In the genomic region with DNA sequence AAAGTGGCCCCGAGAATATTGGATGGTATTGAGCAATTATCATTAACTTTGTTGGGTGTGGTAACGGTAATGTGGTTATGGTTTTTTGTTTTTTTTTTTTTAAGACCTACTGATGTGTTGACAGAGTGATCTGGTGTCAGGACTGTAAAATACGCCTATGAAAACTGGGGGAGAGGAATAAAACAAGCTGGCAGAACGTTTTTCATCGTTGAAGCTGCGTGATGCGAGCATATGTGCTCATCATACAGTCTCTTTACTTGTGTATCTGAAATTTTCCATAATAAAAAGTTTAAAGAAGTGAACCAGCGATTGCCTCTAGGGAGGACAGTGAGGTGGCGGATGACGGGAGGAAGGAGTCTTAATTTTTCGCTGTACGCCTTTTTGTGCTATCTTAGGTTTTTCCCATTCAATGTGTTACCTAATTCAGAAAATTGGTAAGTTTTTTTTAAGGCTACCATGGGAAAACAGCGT, we compare ENCODE assay signal across 8 cellular contexts. TPM values are rescaled to one million over a fixed set of nuclear protein-coding genes. Genes with fewer than 3 reads are reported as not detected.
DNase-seq lines count a peak whose midpoint lies in the region; ATAC-seq and TF ChIP-seq lines count a peak whose summit lies in the region.

No MANE protein-coding gene starts in this region.

- H3K4me2 ChIP-seq in BLaER1 = peak overlapping the region; percentile 86

- peak overlapping the region; percentile 99 for H3K27ac ChIP-seq in BLaER1
- peak overlapping the region; percentile 92 for H3K27ac ChIP-seq in HL-60 (replicated peaks)
- H3K27ac ChIP-seq in adrenal gland = peak overlapping the region in 4 of 5 donors; percentile 93 to 97 (median 97)
- peak overlapping the region; percentile 95 to 98 for H3K27ac ChIP-seq in left lung
- H3K27ac ChIP-seq in tibial artery = peak overlapping the region; percentile 95 to 98

- no peak for DNase-seq in HL-60 (ENCODE audit: low read depth in 1 of 2, low spot score in 1 of 2)
- peak in 1 of 7 donors; percentile 53 for DNase-seq in adrenal gland
- no peak for DNase-seq in left lung
- DNase-seq in tibial artery = no peak
- DNase-seq in NCI-H1930 (lab: John Stamatoyannopoulos, UW) = no peak

- H3K27me3 ChIP-seq in BLaER1 (no peaks in the 10 kb centered on the region), HL-60 (ENCODE audit: insufficient read depth, poor library complexity, severe bottlenecking) (no peaks in the 10 kb centered on the region), adrenal gland (no peaks in the 10 kb centered on the region), left lung (no peaks in the 10 kb centered on the region), tibial artery (no peaks in the 10 kb centered on the region)

- H4K20me1 ChIP-seq in BLaER1 = peaks cover 39% of the 10 kb centered on the region

- H3K36me3 ChIP-seq in BLaER1 = peaks cover 11% of the 10 kb centered on the region; the same call in 1 of the 2 replicates
- no peaks in the 10 kb centered on the region for H3K36me3 ChIP-seq in adrenal gland (replicated peaks in 1 of 2)
- H3K36me3 ChIP-seq in left lung = peaks cover 0 to 7% of the 10 kb centered on the region in 2 donors
- H3K36me3 ChIP-seq in tibial artery = no peaks in the 10 kb centered on the region

- no peak for ATAC-seq in left lung
- no peak for ATAC-seq in HG02763 (IDR thresholded peaks at IDR 0.05; ENCODE audit: unreplicated experiment)
- no peak for ATAC-seq in HG02981 (IDR thresholded peaks at IDR 0.05; ENCODE audit: unreplicated experiment)

- H3K9ac ChIP-seq in BLaER1 = peak overlapping the region; percentile 98

- TF ChIP-seq CTCF in HL-60 (IDR thresholded peaks at IDR 0.05; ENCODE audit: insufficient read depth, low read length) (no peak), adrenal gland (IDR thresholded peaks at IDR 0.05) (no peak), left lung (IDR thresholded peaks at IDR 0.05) (no peak), tibial artery (IDR thresholded peaks at IDR 0.05) (no peak)

- intact Hi-C loops in adrenal gland (cut with DNase I) = no loop called here
- intact Hi-C loops in left lung (cut with DNase I) = no loop called here
- intact Hi-C loops in tibial artery (cut with DNase I; ENCODE audit: low total_unique reads) = no loop called here

- H3K9me3 ChIP-seq in BLaER1 (no peaks in the 10 kb centered on the region), adrenal gland (replicated peaks in 1 of 3) (no peaks in the 10 kb centered on the region), left lung (no peaks in the 10 kb centered on the region), tibial artery (no peaks in the 10 kb centered on the region)

- TF ChIP-seq POLR2A in adrenal gland (IDR thresholded peaks at IDR 0.05) = no peak

- H3K4me3 ChIP-seq in BLaER1 (peak overlapping the region; percentile 94), HL-60 (replicated peaks; ENCODE audit: insufficient read depth, low read length) (peak overlapping the region; percentile 93), adrenal gland (peak overlapping the region; percentile 59 to 93 (median 82)), left lung (peak overlapping the region; percentile 91 to 99), tibial artery (peak overlapping the region; percentile 75 to 97)

- H3K4me1 ChIP-seq in BLaER1 (peaks cover 57% of the 10 kb centered on the region), adrenal gland (replicated peaks in 1 of 2) (peaks cover 20 to 48% of the 10 kb centered on the region in 2 donors), left lung (peaks cover 13 to 49% of the 10 kb centered on the region in 2 donors), tibial artery (peaks cover 0 to 46% (median 32%) of the 10 kb centered on the region in 4 donors)

- 21 to 25% (median 24%) methylated on average over 13 of the region's 13 CpGs for WGBS in adrenal gland, 4 donors

RNA-seq across cellular contexts. Expression of a gene that starts 0.8 kb away (rescaled TPM):
- 10 to 100 TPM; 20.5 to 40.0 (median 31.2) TPM for total RNA-seq in adrenal gland
- polyA plus RNA-seq in adrenal gland = 10 to 100 TPM; 11.1 to 32.9 (median 14.6) TPM
- 10 to 100 TPM; 28.2 to 35.6 TPM for total RNA-seq in left lung
